In genomic region chr6:85252085-85252484, GRCh38 we compare ENCODE assay signal across 8 cellular contexts.
"Had no signal": no experiment of that assay in that cellular context is flagged by ENCODE, and none has a peak within 500 bp of the region (broad histone marks: within the 10 kb centered on the region; RNA-seq: fewer than 3 reads in every experiment).

No MANE protein-coding gene starts in this region.

- ATAC-seq: GM23338, HCT116 had no signal

- H3K4me3 ChIP-seq: GM23248, GM23338, HAP-1 had no signal

- H3K4me2 ChIP-seq: GM23338 had no signal

- H3K9ac ChIP-seq: GM23248 had no signal

- H3K4me1 ChIP-seq: HAP-1 had no signal

- H3K9me3 ChIP-seq: HAP-1 had no signal

- H3K4me1 Mint-ChIP-seq: GM23338 had no signal

- H3K27ac Mint-ChIP-seq: GM23338, HFFc6 had no signal

- H3K36me3 ChIP-seq: HAP-1 had no signal

- DNase-seq: GM23248, GOT3, H7, HCEC 1CT, HFFc6 had no signal

- H2AFZ ChIP-seq: GM23248, GM23338 had no signal

- H3K4me3 Mint-ChIP-seq: GM23338, HFFc6 had no signal

- H3K27ac ChIP-seq: GM23248 had no signal

- H3K9me3 Mint-ChIP-seq: HFFc6 had no signal
